In the genomic region with DNA sequence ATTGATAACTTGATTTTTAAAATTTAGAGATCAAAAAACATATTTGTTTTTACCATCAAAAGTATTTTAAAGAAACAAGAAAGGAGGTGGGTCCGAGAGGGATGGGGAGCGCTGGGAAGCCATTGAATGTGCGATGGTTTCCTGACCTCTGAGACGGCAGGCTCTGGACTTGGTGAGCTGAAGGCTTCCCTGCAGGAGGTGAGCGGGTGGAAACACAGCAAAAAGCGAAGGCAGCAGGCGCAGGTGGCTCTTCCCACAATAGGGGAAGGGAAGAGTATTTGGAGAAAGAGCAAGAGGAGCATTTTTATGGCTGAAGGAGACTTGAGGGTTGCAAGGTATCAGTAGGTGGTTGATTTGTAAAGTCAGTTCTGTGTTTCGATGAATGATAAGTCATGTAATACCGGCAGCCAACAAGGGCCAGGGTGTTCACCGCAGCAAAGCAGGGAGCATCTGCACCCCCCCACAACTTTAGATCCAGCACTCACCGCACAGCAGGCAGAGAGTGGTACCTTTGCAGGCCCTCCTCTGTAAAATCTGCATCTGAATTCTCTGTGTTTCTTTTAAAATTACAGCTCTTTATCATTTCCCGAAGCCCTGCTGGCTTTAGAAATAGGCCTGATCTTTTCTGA, we compare ENCODE assay signal across 29 cellular contexts. TPM values are rescaled to one million over a fixed set of nuclear protein-coding genes. Genes with fewer than 3 reads are reported as not detected.
"Had no signal": no experiment of that assay in that cellular context is flagged by ENCODE, and none has a peak within 500 bp of the region (broad histone marks: within the 10 kb centered on the region; RNA-seq: fewer than 3 reads in every experiment).

No MANE protein-coding gene starts in this region.

- H3K36me3 ChIP-seq: breast epithelium, uterus had no signal

- H3K27ac ChIP-seq: breast epithelium, testis, uterus had no signal

- ATAC-seq: activated T-helper 17 cell treated with anti-CD3 and anti-CD28 coated beads, Interleukin-2, amount 50 U/mL, for 72 hours; esophagus mucosa; mucosa of descending colon; sciatic nerve; stimulated activated memory B cell treated with anti-CD40 and anti-IgM and Interleukin-4, amounts not matched to agents 10 μg/mL and 1 μg/mL and 100 μg/mL, for 72 hours had no signal

- H3K4me3 ChIP-seq: breast epithelium, mucosa of descending colon, testis, uterus had no signal

- H3K9me3 ChIP-seq: mucosa of descending colon, testis, uterus had no signal

- H3K27me3 ChIP-seq: testis, uterus had no signal

- H3K4me1 ChIP-seq: breast epithelium, testis, uterus had no signal

- DNase-seq: activated CD8-positive, alpha-beta memory T cell treated with anti-CD3 and anti-CD28 coated beads for 24 hours; activated CD8-positive, alpha-beta memory T cell treated with anti-CD3 and anti-CD28 coated beads, Interleukin-2, amount 50 U/mL, for 4 hours; activated naive CD4-positive, alpha-beta T cell treated with Interleukin-2 at 50 U/mL for 16 hours; activated naive CD8-positive, alpha-beta T cell treated with anti-CD3 and anti-CD28 coated beads for 36 hours; activated T-cell treated with anti-CD3 and anti-CD28 coated beads, Interleukin-2, amount 50 U/mL, for 24 hours; amniotic stem cell; effector memory CD4-positive, alpha-beta T cell; foreskin melanocyte; hippocampal formation; mesenchymal stem cell; mucosa of descending colon; small intestine; stimulated activated CD4-positive, alpha-beta T cell treated with anti-CD3 and anti-CD28 coated beads, Interleukin-15, amount 100 ng/mL, for 24 hours; T-cell; testis; trophoblast cell; uterus had no signal

RNA-seq across cellular contexts. Expression of a gene that starts 10.5 kb away (rescaled TPM):
- total RNA-seq: activated naive CD8-positive, alpha-beta T cell treated with anti-CD3 and anti-CD28 coated beads for 36 hours; activated T-helper 17 cell treated with anti-CD3 and anti-CD28 coated beads, Interleukin-2, amount 50 U/mL, for 72 hours; breast epithelium; dermis microvascular lymphatic vessel endothelial cell; endothelial cell of umbilical vein; esophagus mucosa; lower leg skin; mucosa of descending colon; omental fat pad; posterior vena cava; renal cortical epithelial cell; sciatic nerve; T-cell; uterus had no signal
- polyA plus RNA-seq: endothelial cell of umbilical vein, neural cell, small intestine had no signal
